ENCODE assay signal across 1 cellular context in the genomic region with DNA sequence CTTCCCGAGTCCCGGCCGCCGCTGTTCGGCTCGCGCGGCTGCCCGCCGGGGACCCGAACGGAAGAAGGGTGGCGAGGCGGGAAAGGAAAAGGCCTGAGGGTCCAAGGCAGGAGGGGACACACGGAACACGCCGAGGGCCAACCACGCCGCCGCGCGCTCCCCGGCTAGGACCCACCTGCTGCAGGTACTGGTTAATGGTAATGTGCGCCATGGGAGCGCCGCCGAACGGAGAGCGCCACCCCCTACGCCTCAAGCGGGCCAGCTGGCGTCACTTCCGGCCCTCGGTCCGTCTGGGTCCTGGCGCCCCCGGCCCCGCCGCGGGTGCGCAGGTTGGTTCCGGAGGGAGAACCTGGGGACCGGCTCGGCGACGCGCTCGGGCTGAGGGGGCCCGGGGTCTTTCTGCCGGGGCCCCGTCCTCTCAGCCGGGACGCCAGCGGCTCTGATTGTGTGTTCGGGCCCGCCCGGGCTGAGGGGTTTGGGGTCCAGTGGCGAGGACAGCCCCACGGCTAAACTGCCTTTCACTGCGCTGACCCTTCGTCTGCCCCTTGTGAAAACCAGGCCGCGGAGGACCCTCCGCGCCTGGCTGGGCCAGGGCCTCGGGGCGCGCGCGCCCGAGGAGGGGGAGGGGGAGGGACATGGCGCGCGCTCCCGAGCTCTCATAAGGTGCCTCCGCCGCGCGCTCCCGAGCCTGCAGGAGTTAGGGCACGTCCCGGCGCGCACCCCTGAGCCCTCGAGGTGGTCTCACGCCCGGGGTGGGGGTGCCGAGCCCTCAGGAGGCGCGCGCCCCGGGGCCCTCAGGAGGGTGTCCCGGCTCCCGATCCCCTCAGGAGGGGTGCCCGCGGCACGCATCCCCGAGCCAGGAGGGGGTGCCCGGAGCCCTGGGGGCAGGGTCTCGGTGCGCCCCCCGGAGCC.
TF ChIP-seq lines count a peak whose summit lies in the region.

A gene (minus strand): TSS at position 246 of the 912 bp plus-strand sequence. CDS start 35 bp downstream, at position 211.

TF ChIP-seq in HepG2, 621 proteins besides CTCF, POLR2A, EP300 and RAD21 (continued from another document and continues in another):
- TF ChIP-seq, protein P1, sequence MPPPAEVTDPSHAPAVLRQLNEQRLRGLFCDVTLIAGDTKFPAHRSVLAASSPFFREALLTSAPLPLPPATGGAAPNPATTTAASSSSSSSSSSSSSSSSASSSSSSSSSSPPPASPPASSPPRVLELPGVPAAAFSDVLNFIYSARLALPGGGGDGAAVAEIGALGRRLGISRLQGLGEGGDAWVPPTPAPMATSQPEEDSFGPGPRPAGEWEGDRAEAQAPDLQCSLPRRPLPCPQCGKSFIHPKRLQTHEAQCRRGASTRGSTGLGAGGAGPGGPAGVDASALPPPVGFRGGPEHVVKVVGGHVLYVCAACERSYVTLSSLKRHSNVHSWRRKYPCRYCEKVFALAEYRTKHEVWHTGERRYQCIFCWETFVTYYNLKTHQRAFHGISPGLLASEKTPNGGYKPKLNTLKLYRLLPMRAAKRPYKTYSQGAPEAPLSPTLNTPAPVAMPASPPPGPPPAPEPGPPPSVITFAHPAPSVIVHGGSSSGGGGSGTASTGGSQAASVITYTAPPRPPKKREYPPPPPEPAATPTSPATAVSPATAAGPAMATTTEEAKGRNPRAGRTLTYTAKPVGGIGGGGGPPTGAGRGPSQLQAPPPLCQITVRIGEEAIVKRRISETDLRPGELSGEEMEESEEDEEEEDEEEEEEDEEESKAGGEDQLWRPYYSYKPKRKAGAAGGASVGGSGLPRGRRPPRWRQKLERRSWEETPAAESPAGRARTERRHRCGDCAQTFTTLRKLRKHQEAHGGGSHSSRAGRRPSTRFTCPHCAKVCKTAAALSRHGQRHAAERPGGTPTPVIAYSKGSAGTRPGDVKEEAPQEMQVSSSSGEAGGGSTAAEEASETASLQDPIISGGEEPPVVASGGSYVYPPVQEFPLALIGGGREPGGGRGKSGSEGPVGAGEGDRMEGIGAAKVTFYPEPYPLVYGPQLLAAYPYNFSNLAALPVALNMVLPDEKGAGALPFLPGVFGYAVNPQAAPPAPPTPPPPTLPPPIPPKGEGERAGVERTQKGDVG (CRISPR knock-in tag; IDR thresholded peaks at IDR 0.05; ENCODE audit: borderline replicate concordance): peak; percentile 86; the same call in 1 of the 2 replicates
- peak; percentile 96 for TF ChIP-seq DMAP1 (CRISPR knock-in tag; IDR thresholded peaks at IDR 0.05)
- 0 out of 2 replicates have a peak, but pooled peaks have one; percentile 7 for TF ChIP-seq NR2F6 (IDR thresholded peaks at IDR 0.05)
- TF ChIP-seq NR2F6 (CRISPR knock-in tag; IDR thresholded peaks at IDR 0.05): peak; percentile 78
- TF ChIP-seq ZNF331 (CRISPR knock-in tag; IDR thresholded peaks at IDR 0.05): peak; percentile 92
- TF ChIP-seq ZFP36 (IDR thresholded peaks at IDR 0.05; ENCODE audit: borderline replicate concordance, low read depth, low read length, partially characterized antibody): no peak
- peak; percentile 85; the same call in 1 of the 2 replicates for TF ChIP-seq KLF13 (CRISPR knock-in tag; IDR thresholded peaks at IDR 0.05)
- TF ChIP-seq FOSL1 (CRISPR knock-in tag; IDR thresholded peaks at IDR 0.05; ENCODE audit: borderline replicate concordance): no peak
- no peak; the same call in 1 of the 2 replicates for TF ChIP-seq MTF2 (CRISPR knock-in tag; IDR thresholded peaks at IDR 0.05; ENCODE audit: borderline replicate concordance)
- TF ChIP-seq, protein P2, sequence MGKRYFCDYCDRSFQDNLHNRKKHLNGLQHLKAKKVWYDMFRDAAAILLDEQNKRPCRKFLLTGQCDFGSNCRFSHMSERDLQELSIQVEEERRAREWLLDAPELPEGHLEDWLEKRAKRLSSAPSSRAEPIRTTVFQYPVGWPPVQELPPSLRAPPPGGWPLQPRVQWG (CRISPR knock-in tag; IDR thresholded peaks at IDR 0.05; ENCODE audit: borderline replicate concordance, low read depth): no peak
- TF ChIP-seq, protein P3, sequence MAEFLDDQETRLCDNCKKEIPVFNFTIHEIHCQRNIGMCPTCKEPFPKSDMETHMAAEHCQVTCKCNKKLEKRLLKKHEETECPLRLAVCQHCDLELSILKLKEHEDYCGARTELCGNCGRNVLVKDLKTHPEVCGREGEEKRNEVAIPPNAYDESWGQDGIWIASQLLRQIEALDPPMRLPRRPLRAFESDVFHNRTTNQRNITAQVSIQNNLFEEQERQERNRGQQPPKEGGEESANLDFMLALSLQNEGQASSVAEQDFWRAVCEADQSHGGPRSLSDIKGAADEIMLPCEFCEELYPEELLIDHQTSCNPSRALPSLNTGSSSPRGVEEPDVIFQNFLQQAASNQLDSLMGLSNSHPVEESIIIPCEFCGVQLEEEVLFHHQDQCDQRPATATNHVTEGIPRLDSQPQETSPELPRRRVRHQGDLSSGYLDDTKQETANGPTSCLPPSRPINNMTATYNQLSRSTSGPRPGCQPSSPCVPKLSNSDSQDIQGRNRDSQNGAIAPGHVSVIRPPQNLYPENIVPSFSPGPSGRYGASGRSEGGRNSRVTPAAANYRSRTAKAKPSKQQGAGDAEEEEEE (CRISPR knock-in tag; IDR thresholded peaks at IDR 0.05; ENCODE audit: borderline replicate concordance): no peak
- TF ChIP-seq PTBP1 (IDR thresholded peaks at IDR 0.05; ENCODE audit: low read depth, low read length, poor library complexity, severe bottlenecking): peak; percentile 86
- peak; percentile 60 for TF ChIP-seq MIXL1 (CRISPR knock-in tag; IDR thresholded peaks at IDR 0.05)
- no peak for TF ChIP-seq SAFB2 (CRISPR knock-in tag; IDR thresholded peaks at IDR 0.05; ENCODE audit: borderline replicate concordance, low read depth)
- TF ChIP-seq, protein P4, sequence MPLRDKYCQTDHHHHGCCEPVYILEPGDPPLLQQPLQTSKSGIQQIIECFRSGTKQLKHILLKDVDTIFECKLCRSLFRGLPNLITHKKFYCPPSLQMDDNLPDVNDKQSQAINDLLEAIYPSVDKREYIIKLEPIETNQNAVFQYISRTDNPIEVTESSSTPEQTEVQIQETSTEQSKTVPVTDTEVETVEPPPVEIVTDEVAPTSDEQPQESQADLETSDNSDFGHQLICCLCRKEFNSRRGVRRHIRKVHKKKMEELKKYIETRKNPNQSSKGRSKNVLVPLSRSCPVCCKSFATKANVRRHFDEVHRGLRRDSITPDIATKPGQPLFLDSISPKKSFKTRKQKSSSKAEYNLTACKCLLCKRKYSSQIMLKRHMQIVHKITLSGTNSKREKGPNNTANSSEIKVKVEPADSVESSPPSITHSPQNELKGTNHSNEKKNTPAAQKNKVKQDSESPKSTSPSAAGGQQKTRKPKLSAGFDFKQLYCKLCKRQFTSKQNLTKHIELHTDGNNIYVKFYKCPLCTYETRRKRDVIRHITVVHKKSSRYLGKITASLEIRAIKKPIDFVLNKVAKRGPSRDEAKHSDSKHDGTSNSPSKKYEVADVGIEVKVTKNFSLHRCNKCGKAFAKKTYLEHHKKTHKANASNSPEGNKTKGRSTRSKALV (CRISPR knock-in tag; IDR thresholded peaks at IDR 0.05): peak; percentile 75
- TF ChIP-seq NR2F1 (CRISPR knock-in tag; IDR thresholded peaks at IDR 0.05): peak; percentile 31 to 63; a peak in 2 of 4 replicates
- TF ChIP-seq, protein P5, sequence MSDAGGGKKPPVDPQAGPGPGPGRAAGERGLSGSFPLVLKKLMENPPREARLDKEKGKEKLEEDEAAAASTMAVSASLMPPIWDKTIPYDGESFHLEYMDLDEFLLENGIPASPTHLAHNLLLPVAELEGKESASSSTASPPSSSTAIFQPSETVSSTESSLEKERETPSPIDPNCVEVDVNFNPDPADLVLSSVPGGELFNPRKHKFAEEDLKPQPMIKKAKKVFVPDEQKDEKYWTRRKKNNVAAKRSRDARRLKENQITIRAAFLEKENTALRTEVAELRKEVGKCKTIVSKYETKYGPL (CRISPR knock-in tag; IDR thresholded peaks at IDR 0.05): peak; percentile 72
- TF ChIP-seq ZNF841 (CRISPR knock-in tag; IDR thresholded peaks at IDR 0.05; ENCODE audit: borderline replicate concordance): no peak
- TF ChIP-seq KDM5A (IDR thresholded peaks at IDR 0.05; ENCODE audit: borderline replicate concordance, low read length): peak; percentile 97
- TF ChIP-seq SSRP1 (CRISPR knock-in tag; IDR thresholded peaks at IDR 0.05): 0 out of 2 replicates have a peak, but pooled peaks have one; percentile 55
- TF ChIP-seq, protein P6, sequence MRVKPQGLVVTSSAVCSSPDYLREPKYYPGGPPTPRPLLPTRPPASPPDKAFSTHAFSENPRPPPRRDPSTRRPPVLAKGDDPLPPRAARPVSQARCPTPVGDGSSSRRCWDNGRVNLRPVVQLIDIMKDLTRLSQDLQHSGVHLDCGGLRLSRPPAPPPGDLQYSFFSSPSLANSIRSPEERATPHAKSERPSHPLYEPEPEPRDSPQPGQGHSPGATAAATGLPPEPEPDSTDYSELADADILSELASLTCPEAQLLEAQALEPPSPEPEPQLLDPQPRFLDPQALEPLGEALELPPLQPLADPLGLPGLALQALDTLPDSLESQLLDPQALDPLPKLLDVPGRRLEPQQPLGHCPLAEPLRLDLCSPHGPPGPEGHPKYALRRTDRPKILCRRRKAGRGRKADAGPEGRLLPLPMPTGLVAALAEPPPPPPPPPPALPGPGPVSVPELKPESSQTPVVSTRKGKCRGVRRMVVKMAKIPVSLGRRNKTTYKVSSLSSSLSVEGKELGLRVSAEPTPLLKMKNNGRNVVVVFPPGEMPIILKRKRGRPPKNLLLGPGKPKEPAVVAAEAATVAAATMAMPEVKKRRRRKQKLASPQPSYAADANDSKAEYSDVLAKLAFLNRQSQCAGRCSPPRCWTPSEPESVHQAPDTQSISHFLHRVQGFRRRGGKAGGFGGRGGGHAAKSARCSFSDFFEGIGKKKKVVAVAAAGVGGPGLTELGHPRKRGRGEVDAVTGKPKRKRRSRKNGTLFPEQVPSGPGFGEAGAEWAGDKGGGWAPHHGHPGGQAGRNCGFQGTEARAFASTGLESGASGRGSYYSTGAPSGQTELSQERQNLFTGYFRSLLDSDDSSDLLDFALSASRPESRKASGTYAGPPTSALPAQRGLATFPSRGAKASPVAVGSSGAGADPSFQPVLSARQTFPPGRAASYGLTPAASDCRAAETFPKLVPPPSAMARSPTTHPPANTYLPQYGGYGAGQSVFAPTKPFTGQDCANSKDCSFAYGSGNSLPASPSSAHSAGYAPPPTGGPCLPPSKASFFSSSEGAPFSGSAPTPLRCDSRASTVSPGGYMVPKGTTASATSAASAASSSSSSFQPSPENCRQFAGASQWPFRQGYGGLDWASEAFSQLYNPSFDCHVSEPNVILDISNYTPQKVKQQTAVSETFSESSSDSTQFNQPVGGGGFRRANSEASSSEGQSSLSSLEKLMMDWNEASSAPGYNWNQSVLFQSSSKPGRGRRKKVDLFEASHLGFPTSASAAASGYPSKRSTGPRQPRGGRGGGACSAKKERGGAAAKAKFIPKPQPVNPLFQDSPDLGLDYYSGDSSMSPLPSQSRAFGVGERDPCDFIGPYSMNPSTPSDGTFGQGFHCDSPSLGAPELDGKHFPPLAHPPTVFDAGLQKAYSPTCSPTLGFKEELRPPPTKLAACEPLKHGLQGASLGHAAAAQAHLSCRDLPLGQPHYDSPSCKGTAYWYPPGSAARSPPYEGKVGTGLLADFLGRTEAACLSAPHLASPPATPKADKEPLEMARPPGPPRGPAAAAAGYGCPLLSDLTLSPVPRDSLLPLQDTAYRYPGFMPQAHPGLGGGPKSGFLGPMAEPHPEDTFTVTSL (CRISPR knock-in tag; IDR thresholded peaks at IDR 0.05; ENCODE audit: borderline replicate concordance): peak; percentile 33; the same call in 1 of the 2 replicates
- TF ChIP-seq, protein P7, sequence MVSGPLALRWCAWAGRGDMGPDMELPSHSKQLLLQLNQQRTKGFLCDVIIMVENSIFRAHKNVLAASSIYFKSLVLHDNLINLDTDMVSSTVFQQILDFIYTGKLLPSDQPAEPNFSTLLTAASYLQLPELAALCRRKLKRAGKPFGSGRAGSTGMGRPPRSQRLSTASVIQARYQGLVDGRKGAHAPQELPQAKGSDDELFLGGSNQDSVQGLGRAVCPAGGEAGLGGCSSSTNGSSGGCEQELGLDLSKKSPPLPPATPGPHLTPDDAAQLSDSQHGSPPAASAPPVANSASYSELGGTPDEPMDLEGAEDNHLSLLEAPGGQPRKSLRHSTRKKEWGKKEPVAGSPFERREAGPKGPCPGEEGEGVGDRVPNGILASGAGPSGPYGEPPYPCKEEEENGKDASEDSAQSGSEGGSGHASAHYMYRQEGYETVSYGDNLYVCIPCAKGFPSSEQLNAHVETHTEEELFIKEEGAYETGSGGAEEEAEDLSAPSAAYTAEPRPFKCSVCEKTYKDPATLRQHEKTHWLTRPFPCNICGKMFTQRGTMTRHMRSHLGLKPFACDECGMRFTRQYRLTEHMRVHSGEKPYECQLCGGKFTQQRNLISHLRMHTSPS (CRISPR knock-in tag; IDR thresholded peaks at IDR 0.05; ENCODE audit: low read depth): peak; percentile 16; the same call in 1 of the 2 replicates
- no peak for TF ChIP-seq ZNF292 (CRISPR knock-in tag; IDR thresholded peaks at IDR 0.05; ENCODE audit: borderline replicate concordance, low read depth)
- TF ChIP-seq, protein P8, sequence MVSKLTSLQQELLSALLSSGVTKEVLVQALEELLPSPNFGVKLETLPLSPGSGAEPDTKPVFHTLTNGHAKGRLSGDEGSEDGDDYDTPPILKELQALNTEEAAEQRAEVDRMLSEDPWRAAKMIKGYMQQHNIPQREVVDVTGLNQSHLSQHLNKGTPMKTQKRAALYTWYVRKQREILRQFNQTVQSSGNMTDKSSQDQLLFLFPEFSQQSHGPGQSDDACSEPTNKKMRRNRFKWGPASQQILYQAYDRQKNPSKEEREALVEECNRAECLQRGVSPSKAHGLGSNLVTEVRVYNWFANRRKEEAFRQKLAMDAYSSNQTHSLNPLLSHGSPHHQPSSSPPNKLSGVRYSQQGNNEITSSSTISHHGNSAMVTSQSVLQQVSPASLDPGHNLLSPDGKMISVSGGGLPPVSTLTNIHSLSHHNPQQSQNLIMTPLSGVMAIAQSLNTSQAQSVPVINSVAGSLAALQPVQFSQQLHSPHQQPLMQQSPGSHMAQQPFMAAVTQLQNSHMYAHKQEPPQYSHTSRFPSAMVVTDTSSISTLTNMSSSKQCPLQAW (CRISPR knock-in tag; IDR thresholded peaks at IDR 0.05): peak; percentile 80; the same call in 1 of the 2 replicates
- TF ChIP-seq MAFF (IDR thresholded peaks at IDR 0.05; ENCODE audit: low read depth, low read length): no peak; the same call in 1 of the 2 replicates
- peak; percentile 86 for TF ChIP-seq NFKBIZ (CRISPR knock-in tag; IDR thresholded peaks at IDR 0.05)
- TF ChIP-seq EHMT2 (IDR thresholded peaks at IDR 0.05; ENCODE audit: borderline replicate concordance, low read depth, low read length): no peak
- TF ChIP-seq BCL6 (CRISPR knock-in tag; IDR thresholded peaks at IDR 0.05): peak; percentile 66
- no peak for TF ChIP-seq MED13 (CRISPR knock-in tag; IDR thresholded peaks at IDR 0.05)
- TF ChIP-seq EED (CRISPR knock-in tag; IDR thresholded peaks at IDR 0.05): 0 out of 2 replicates have a peak, but pooled peaks have one; percentile 52
- TF ChIP-seq ZNF431 (CRISPR knock-in tag; IDR thresholded peaks at IDR 0.05; ENCODE audit: borderline replicate concordance, low read depth): no peak; the same call in 1 of the 2 replicates
- no peak; the same call in 1 of the 2 replicates for TF ChIP-seq ZFP36L2 (CRISPR knock-in tag; IDR thresholded peaks at IDR 0.05)
- TF ChIP-seq PHF5A (CRISPR knock-in tag; IDR thresholded peaks at IDR 0.05; ENCODE audit: low read depth, unreplicated experiment): peak; percentile 88
- TF ChIP-seq GFI1 (CRISPR knock-in tag; IDR thresholded peaks at IDR 0.05; ENCODE audit: borderline replicate concordance): peak; percentile 82
- TF ChIP-seq JUND (CRISPR knock-in tag; IDR thresholded peaks at IDR 0.05): peak; percentile 85
- peak; percentile 54; the same call in 1 of the 2 replicates for TF ChIP-seq TGIF2 (CRISPR knock-in tag; IDR thresholded peaks at IDR 0.05)
- TF ChIP-seq ZFP41 (CRISPR knock-in tag; IDR thresholded peaks at IDR 0.05; ENCODE audit: borderline replicate concordance): no peak
